In genomic region chr11:810040-810567, GRCh38 we compare ENCODE assay signal across 1 cellular context.
TF ChIP-seq lines count a peak whose summit lies in the region.

No MANE protein-coding gene starts in this region.

TF ChIP-seq in K562, 482 proteins besides CTCF, POLR2A, EP300 and RAD21 (continued from another document):
- TF ChIP-seq RBBP5 (IDR thresholded peaks at IDR 0.05; ENCODE audit: borderline replicate concordance, insufficient read depth, low read length, poor library complexity, severe bottlenecking) (peak; percentile 55), SAFB (IDR thresholded peaks at IDR 0.05; ENCODE audit: borderline replicate concordance, low read depth, low read length) (0 out of 2 replicates have a peak, but pooled peaks have one; percentile 65), TEAD4 (IDR thresholded peaks at IDR 0.05; ENCODE audit: low read length) (no peak), TEAD4 (CRISPR knock-in tag; IDR thresholded peaks at IDR 0.05; ENCODE audit: borderline replicate concordance) (peak; percentile 14; the same call in 1 of the 2 replicates), ZBTB12 (CRISPR knock-in tag; IDR thresholded peaks at IDR 0.05) (no peak), MTA3 (IDR thresholded peaks at IDR 0.05; ENCODE audit: borderline replicate concordance) (no peak), ZNF232 (CRISPR knock-in tag; IDR thresholded peaks at IDR 0.05) (no peak), HMG20B (CRISPR knock-in tag; IDR thresholded peaks at IDR 0.05) (no peak), AFF4 (CRISPR knock-in tag; IDR thresholded peaks at IDR 0.05) (no peak; the same call in 1 of the 2 replicates), ZBTB1 (CRISPR knock-in tag; IDR thresholded peaks at IDR 0.05; ENCODE audit: borderline replicate concordance, low read depth) (peak; percentile 17), SRSF9 (IDR thresholded peaks at IDR 0.05; ENCODE audit: borderline replicate concordance, low read depth, low read length) (no peak), CBX5 (IDR thresholded peaks at IDR 0.05; ENCODE audit: borderline replicate concordance, low read depth) (no peak), FOXO4 (CRISPR knock-in tag; IDR thresholded peaks at IDR 0.05) (no peak), DMBX1 (CRISPR knock-in tag; IDR thresholded peaks at IDR 0.05; ENCODE audit: borderline replicate concordance) (no peak), IRF1 (CRISPR knock-in tag; IDR thresholded peaks at IDR 0.05; ENCODE audit: borderline replicate concordance) (no peak), ZNF398 (CRISPR knock-in tag; IDR thresholded peaks at IDR 0.05) (no peak), CREB3L1 (IDR thresholded peaks at IDR 0.05; ENCODE audit: borderline replicate concordance, low read depth) (no peak), ZNF785 (CRISPR knock-in tag; IDR thresholded peaks at IDR 0.05) (no peak), ZNF512 (tag; IDR thresholded peaks at IDR 0.05) (no peak), SIN3A (IDR thresholded peaks at IDR 0.05; ENCODE audit: borderline replicate concordance in 2 of 2, control insufficient read depth in 1 of 2, low read depth in 2 of 2, low read length in 2 of 2) (no peak), TRIM24 (IDR thresholded peaks at IDR 0.05) (no peak), CTBP1 (IDR thresholded peaks at IDR 0.05; ENCODE audit: borderline replicate concordance) (no peak), FOXM1 (IDR thresholded peaks at IDR 0.05; ENCODE audit: low read depth) (no peak), FOXM1 (CRISPR knock-in tag; IDR thresholded peaks at IDR 0.05; ENCODE audit: low read depth) (no peak)
TF ChIP-seq in K562: peak in this region for 32.
